Comparison of ENCODE assay signal across 1 cellular context in the genomic region with DNA sequence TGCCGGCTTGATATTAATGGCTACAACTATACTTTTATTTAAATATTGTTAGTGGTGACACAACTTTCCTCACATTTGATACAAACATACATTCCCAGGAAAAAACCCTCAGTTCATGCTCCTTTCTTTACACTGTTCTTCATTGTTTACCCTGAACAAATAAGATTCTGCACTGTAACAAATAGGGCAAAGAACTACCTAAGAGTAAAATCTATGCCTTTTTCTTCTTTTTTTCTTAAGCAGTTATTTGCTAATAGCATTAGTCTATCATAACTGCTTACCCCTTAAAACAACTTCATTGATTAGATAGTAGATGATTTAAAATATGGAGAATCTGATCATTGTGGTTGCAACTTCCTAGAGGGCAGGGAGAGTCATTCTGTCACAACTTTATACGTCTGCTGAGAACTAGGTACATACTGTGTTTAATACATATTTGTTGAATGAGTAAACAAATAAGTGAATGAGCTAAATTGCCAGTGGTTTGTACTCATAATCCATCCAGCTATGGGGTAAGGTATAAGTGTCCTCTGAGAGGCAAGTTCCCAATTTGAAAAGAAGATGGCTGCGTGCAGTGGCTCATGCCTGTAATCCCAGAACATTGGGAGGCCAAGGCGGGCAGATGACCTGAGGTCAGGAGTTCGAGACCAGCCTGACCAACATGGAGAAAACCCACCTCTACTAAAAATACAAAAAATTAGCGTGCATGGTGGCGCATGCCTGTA.
TF ChIP-seq lines count a peak whose summit lies in the region.

No MANE protein-coding gene starts in this region.

TF ChIP-seq in HepG2, 621 proteins besides CTCF, POLR2A, EP300 and RAD21 (continued from another document and continues in another):
- TF ChIP-seq, protein P1, sequence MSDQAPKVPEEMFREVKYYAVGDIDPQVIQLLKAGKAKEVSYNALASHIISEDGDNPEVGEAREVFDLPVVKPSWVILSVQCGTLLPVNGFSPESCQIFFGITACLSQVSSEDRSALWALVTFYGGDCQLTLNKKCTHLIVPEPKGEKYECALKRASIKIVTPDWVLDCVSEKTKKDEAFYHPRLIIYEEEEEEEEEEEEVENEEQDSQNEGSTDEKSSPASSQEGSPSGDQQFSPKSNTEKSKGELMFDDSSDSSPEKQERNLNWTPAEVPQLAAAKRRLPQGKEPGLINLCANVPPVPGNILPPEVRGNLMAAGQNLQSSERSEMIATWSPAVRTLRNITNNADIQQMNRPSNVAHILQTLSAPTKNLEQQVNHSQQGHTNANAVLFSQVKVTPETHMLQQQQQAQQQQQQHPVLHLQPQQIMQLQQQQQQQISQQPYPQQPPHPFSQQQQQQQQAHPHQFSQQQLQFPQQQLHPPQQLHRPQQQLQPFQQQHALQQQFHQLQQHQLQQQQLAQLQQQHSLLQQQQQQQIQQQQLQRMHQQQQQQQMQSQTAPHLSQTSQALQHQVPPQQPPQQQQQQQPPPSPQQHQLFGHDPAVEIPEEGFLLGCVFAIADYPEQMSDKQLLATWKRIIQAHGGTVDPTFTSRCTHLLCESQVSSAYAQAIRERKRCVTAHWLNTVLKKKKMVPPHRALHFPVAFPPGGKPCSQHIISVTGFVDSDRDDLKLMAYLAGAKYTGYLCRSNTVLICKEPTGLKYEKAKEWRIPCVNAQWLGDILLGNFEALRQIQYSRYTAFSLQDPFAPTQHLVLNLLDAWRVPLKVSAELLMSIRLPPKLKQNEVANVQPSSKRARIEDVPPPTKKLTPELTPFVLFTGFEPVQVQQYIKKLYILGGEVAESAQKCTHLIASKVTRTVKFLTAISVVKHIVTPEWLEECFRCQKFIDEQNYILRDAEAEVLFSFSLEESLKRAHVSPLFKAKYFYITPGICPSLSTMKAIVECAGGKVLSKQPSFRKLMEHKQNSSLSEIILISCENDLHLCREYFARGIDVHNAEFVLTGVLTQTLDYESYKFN (CRISPR knock-in tag; conservative IDR thresholded peaks at IDR 0.05): peak; percentile 80
- peak; percentile 69; the same call in 1 of the 2 replicates for TF ChIP-seq BCL6 (CRISPR knock-in tag; IDR thresholded peaks at IDR 0.05)
- TF ChIP-seq KDM6A (CRISPR knock-in tag; IDR thresholded peaks at IDR 0.05; ENCODE audit: low read depth): peak; percentile 13; the same call in 1 of the 2 replicates
- TF ChIP-seq NR2F6 (IDR thresholded peaks at IDR 0.05): peak; percentile 31
- TF ChIP-seq NR2F6 (CRISPR knock-in tag; IDR thresholded peaks at IDR 0.05): peak; percentile 49; the same call in 1 of the 2 replicates
- no peak for TF ChIP-seq HCFC1 (IDR thresholded peaks at IDR 0.05; ENCODE audit: low read depth, low read length)
- no peak for TF ChIP-seq POLR2AphosphoS2 (IDR thresholded peaks at IDR 0.05; ENCODE audit: low read depth, low read length)
- no peak for TF ChIP-seq MBNL3 (CRISPR knock-in tag; conservative IDR thresholded peaks at IDR 0.05)
- peak; percentile 27; the same call in 1 of the 2 replicates for TF ChIP-seq ZBTB20 (CRISPR knock-in tag; IDR thresholded peaks at IDR 0.05; ENCODE audit: borderline replicate concordance, low read depth)
- TF ChIP-seq SIX1 (CRISPR knock-in tag; IDR thresholded peaks at IDR 0.05; ENCODE audit: borderline replicate concordance): peak; percentile 62; the same call in 1 of the 2 replicates
- no peak for TF ChIP-seq AKAP8 (CRISPR knock-in tag; IDR thresholded peaks at IDR 0.05)
- TF ChIP-seq SETDB1 (CRISPR knock-in tag; IDR thresholded peaks at IDR 0.05; ENCODE audit: borderline replicate concordance): no peak
- no peak for TF ChIP-seq ZKSCAN1 (IDR thresholded peaks at IDR 0.05; ENCODE audit: low read length)
- no peak for TF ChIP-seq POLR2G (IDR thresholded peaks at IDR 0.05; ENCODE audit: low read depth, low read length)
- no peak for TF ChIP-seq RXRA (CRISPR knock-in tag; IDR thresholded peaks at IDR 0.05)
- TF ChIP-seq AGO1 (IDR thresholded peaks at IDR 0.05; ENCODE audit: low read depth, low read length, poor library complexity, severe bottlenecking): no peak
- peak in 1 of 2 experiments; percentile 35; a peak in 1 of 4 replicates for TF ChIP-seq KLF16 (CRISPR knock-in tag; IDR thresholded peaks at IDR 0.05)
- peak; percentile 14; the same call in 1 of the 2 replicates for TF ChIP-seq HNF4A (CRISPR knock-in tag; IDR thresholded peaks at IDR 0.05)
- no peak for TF ChIP-seq ZFP90 (CRISPR knock-in tag; IDR thresholded peaks at IDR 0.05; ENCODE audit: borderline replicate concordance)
- peak; percentile 86 for TF ChIP-seq PPARG (CRISPR knock-in tag; conservative IDR thresholded peaks at IDR 0.05)
- 0 out of 2 replicates have a peak, but pooled peaks have one; percentile 45 for TF ChIP-seq FOXP1 (IDR thresholded peaks at IDR 0.05)
- TF ChIP-seq FOXP1 (CRISPR knock-in tag; IDR thresholded peaks at IDR 0.05): peak; percentile 87
- TF ChIP-seq RARA (CRISPR knock-in tag; IDR thresholded peaks at IDR 0.05): peak; percentile 51; the same call in 1 of the 2 replicates
- TF ChIP-seq EEA1 (CRISPR knock-in tag; IDR thresholded peaks at IDR 0.05; ENCODE audit: borderline replicate concordance): no peak
- TF ChIP-seq, protein P2, sequence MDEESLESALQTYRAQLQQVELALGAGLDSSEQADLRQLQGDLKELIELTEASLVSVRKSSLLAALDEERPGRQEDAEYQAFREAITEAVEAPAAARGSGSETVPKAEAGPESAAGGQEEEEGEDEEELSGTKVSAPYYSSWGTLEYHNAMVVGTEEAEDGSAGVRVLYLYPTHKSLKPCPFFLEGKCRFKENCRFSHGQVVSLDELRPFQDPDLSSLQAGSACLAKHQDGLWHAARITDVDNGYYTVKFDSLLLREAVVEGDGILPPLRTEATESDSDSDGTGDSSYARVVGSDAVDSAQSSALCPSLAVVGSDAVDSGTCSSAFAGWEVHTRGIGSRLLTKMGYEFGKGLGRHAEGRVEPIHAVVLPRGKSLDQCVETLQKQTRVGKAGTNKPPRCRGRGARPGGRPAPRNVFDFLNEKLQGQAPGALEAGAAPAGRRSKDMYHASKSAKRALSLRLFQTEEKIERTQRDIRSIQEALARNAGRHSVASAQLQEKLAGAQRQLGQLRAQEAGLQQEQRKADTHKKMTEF (CRISPR knock-in tag; IDR thresholded peaks at IDR 0.05): peak; percentile 72
- no peak for TF ChIP-seq ZNF230 (CRISPR knock-in tag; IDR thresholded peaks at IDR 0.05)
- TF ChIP-seq NFIC (IDR thresholded peaks at IDR 0.05; ENCODE audit: low read length): peak; percentile 74; the same call in 1 of the 2 replicates
- TF ChIP-seq, protein P3, sequence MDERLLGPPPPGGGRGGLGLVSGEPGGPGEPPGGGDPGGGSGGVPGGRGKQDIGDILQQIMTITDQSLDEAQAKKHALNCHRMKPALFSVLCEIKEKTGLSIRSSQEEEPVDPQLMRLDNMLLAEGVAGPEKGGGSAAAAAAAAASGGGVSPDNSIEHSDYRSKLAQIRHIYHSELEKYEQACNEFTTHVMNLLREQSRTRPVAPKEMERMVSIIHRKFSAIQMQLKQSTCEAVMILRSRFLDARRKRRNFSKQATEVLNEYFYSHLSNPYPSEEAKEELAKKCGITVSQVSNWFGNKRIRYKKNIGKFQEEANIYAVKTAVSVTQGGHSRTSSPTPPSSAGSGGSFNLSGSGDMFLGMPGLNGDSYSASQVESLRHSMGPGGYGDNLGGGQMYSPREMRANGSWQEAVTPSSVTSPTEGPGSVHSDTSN (CRISPR knock-in tag; IDR thresholded peaks at IDR 0.05): no peak
- peak; percentile 36; the same call in 1 of the 2 replicates for TF ChIP-seq ZNF24 (IDR thresholded peaks at IDR 0.05)
- peak; percentile 37; the same call in 1 of the 2 replicates for TF ChIP-seq ATF1 (CRISPR knock-in tag; IDR thresholded peaks at IDR 0.05)
- TF ChIP-seq, protein P4, sequence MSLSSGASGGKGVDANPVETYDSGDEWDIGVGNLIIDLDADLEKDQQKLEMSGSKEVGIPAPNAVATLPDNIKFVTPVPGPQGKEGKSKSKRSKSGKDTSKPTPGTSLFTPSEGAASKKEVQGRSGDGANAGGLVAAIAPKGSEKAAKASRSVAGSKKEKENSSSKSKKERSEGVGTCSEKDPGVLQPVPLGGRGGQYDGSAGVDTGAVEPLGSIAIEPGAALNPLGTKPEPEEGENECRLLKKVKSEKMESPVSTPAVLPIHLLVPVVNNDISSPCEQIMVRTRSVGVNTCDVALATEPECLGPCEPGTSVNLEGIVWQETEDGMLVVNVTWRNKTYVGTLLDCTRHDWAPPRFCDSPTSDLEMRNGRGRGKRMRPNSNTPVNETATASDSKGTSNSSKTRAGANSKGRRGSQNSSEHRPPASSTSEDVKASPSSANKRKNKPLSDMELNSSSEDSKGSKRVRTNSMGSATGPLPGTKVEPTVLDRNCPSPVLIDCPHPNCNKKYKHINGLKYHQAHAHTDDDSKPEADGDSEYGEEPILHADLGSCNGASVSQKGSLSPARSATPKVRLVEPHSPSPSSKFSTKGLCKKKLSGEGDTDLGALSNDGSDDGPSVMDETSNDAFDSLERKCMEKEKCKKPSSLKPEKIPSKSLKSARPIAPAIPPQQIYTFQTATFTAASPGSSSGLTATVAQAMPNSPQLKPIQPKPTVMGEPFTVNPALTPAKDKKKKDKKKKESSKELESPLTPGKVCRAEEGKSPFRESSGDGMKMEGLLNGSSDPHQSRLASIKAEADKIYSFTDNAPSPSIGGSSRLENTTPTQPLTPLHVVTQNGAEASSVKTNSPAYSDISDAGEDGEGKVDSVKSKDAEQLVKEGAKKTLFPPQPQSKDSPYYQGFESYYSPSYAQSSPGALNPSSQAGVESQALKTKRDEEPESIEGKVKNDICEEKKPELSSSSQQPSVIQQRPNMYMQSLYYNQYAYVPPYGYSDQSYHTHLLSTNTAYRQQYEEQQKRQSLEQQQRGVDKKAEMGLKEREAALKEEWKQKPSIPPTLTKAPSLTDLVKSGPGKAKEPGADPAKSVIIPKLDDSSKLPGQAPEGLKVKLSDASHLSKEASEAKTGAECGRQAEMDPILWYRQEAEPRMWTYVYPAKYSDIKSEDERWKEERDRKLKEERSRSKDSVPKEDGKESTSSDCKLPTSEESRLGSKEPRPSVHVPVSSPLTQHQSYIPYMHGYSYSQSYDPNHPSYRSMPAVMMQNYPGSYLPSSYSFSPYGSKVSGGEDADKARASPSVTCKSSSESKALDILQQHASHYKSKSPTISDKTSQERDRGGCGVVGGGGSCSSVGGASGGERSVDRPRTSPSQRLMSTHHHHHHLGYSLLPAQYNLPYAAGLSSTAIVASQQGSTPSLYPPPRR (CRISPR knock-in tag; IDR thresholded peaks at IDR 0.05; ENCODE audit: borderline replicate concordance): peak; percentile 66; the same call in 1 of the 2 replicates
- peak; percentile 63; the same call in 1 of the 2 replicates for TF ChIP-seq TBX3 (IDR thresholded peaks at IDR 0.05; ENCODE audit: borderline replicate concordance)
- TF ChIP-seq KAT8 (CRISPR knock-in tag; IDR thresholded peaks at IDR 0.05): 0 out of 2 replicates have a peak, but pooled peaks have one; percentile 23
- TF ChIP-seq MBD4 (IDR thresholded peaks at IDR 0.05; ENCODE audit: borderline replicate concordance, low read length): 0 out of 2 replicates have a peak, but pooled peaks have one; percentile 27
- TF ChIP-seq, protein P5, sequence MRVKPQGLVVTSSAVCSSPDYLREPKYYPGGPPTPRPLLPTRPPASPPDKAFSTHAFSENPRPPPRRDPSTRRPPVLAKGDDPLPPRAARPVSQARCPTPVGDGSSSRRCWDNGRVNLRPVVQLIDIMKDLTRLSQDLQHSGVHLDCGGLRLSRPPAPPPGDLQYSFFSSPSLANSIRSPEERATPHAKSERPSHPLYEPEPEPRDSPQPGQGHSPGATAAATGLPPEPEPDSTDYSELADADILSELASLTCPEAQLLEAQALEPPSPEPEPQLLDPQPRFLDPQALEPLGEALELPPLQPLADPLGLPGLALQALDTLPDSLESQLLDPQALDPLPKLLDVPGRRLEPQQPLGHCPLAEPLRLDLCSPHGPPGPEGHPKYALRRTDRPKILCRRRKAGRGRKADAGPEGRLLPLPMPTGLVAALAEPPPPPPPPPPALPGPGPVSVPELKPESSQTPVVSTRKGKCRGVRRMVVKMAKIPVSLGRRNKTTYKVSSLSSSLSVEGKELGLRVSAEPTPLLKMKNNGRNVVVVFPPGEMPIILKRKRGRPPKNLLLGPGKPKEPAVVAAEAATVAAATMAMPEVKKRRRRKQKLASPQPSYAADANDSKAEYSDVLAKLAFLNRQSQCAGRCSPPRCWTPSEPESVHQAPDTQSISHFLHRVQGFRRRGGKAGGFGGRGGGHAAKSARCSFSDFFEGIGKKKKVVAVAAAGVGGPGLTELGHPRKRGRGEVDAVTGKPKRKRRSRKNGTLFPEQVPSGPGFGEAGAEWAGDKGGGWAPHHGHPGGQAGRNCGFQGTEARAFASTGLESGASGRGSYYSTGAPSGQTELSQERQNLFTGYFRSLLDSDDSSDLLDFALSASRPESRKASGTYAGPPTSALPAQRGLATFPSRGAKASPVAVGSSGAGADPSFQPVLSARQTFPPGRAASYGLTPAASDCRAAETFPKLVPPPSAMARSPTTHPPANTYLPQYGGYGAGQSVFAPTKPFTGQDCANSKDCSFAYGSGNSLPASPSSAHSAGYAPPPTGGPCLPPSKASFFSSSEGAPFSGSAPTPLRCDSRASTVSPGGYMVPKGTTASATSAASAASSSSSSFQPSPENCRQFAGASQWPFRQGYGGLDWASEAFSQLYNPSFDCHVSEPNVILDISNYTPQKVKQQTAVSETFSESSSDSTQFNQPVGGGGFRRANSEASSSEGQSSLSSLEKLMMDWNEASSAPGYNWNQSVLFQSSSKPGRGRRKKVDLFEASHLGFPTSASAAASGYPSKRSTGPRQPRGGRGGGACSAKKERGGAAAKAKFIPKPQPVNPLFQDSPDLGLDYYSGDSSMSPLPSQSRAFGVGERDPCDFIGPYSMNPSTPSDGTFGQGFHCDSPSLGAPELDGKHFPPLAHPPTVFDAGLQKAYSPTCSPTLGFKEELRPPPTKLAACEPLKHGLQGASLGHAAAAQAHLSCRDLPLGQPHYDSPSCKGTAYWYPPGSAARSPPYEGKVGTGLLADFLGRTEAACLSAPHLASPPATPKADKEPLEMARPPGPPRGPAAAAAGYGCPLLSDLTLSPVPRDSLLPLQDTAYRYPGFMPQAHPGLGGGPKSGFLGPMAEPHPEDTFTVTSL (CRISPR knock-in tag; IDR thresholded peaks at IDR 0.05; ENCODE audit: borderline replicate concordance): peak; percentile 91; the same call in 1 of the 2 replicates
- peak; percentile 41; the same call in 1 of the 2 replicates for TF ChIP-seq NCOA2 (CRISPR knock-in tag; IDR thresholded peaks at IDR 0.05)
- TF ChIP-seq SOX6 (IDR thresholded peaks at IDR 0.05): no peak
- peak; percentile 50; the same call in 1 of the 2 replicates for TF ChIP-seq SOX6 (CRISPR knock-in tag; IDR thresholded peaks at IDR 0.05)
- TF ChIP-seq MTA1 (CRISPR knock-in tag; IDR thresholded peaks at IDR 0.05; ENCODE audit: borderline replicate concordance): no peak
- peak; percentile 67 for TF ChIP-seq ZMYM3 (CRISPR knock-in tag; IDR thresholded peaks at IDR 0.05)
- peak; percentile 50; the same call in 1 of the 2 replicates for TF ChIP-seq CREM (IDR thresholded peaks at IDR 0.05)
- no peak for TF ChIP-seq CREM (CRISPR knock-in tag; IDR thresholded peaks at IDR 0.05)
- TF ChIP-seq ZNF878 (CRISPR knock-in tag; IDR thresholded peaks at IDR 0.05): 0 out of 2 replicates have a peak, but pooled peaks have one; percentile 15
